Comparison of ENCODE assay signal across 9 cellular contexts in the genomic region with DNA sequence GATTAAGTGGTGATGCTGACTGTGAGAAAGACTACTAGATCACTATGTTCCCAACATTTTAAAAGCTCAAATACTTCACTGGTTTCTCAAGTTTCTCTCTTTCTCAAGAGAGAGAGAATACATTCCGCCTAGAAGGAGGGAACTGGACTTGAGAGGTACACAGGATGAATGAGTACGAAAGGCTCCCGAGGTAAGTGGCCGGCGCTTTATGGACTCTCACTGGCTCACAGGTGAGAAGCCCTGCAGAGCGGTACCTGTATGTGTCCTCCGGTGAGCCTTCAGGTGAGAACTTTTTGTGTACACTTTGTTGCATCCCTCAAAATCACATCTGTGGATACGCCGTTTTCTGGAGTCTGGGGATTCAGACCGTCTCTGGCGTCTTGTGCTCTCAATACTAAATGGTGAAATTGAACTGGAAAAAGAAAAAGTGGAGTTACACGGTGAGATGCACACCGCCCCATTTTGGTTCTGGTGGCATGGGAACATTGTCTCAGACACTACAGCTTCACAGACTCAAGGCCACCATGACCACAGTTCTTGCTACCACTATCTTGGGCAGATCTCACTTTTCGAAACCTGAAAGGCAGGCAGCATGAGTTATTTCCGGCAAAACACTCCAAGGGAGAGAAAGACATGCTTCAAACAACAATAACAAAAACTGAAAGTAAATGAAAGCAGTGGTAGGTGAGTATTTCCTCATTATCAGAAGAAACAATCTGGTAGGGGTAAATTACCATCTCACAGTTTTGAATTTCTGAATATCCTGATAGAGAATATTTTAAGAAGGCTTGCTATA.
DNase-seq lines count a peak whose midpoint lies in the region; ATAC-seq and TF ChIP-seq lines count a peak whose summit lies in the region.
"Had no signal": no experiment of that assay in that cellular context is flagged by ENCODE, and none has a peak within 500 bp of the region (broad histone marks: within the 10 kb centered on the region; RNA-seq: fewer than 3 reads in every experiment).

No MANE protein-coding gene starts in this region.

- CTCF ChIA-PET in CD8-positive, alpha-beta T cell (lab: Charles Lee): interaction anchor here (0.6 to 0.9 kb wide), 3 partner anchors 16 to 657 kb away, joined by 3 read pairs; no protein-coding TSS in a partner anchor
- CTCF ChIA-PET in WTC11 (lab: Charles Lee): no interaction called here

- H3K4me1 Mint-ChIP-seq in CD8-positive, alpha-beta T cell (ENCODE audit: low read depth): peaks cover 46% of the 10 kb centered on the region
- peaks cover 40% of the 10 kb centered on the region for H3K4me1 Mint-ChIP-seq in WTC11

- peak; percentile 84 for ATAC-seq in CD8-positive, alpha-beta T cell
- ATAC-seq in GM21825 (IDR thresholded peaks at IDR 0.05; ENCODE audit: unreplicated experiment) (peak; percentile 88), WTC11 (no peak)

- 83 to 86% methylated on average over 15 of the region's 15 CpGs for whole genome bisulfite sequencing in esophagus squamous epithelium, 2 donors

- no peaks in the 10 kb centered on the region for H3K9me3 Mint-ChIP-seq in CD8-positive, alpha-beta T cell
- peaks cover 6% of the 10 kb centered on the region; the same call in 1 of the 2 replicates for H3K9me3 Mint-ChIP-seq in WTC11

- DNase-seq in CD8-positive, alpha-beta T cell: peak in 6 of 7 experiments; percentile 35 to 66 (median 56)
- DNase-seq in WTC11 (ENCODE audit: low spot score) (no peak), esophagus squamous epithelium (lab: John Stamatoyannopoulos, UW) (no peak), inferior parietal cortex (ENCODE audit: extremely low spot score) (no peak), mucosa of gallbladder (ENCODE audit: low spot score) (no peak), AML-193 (lab: John Stamatoyannopoulos, UW) (no peak), DMS153 treated with DMSO at 0.1 percent for 48 hours (lab: John Stamatoyannopoulos, UW; ENCODE audit: unreplicated experiment) (no peak)

- H3K9me3 ChIP-seq in CD8-positive, alpha-beta T cell (ENCODE audit: low read length): no peaks in the 10 kb centered on the region
- H3K9me3 ChIP-seq in esophagus squamous epithelium: no peaks in the 10 kb centered on the region
- H3K9me3 ChIP-seq: BLaER1 had no signal

- H3K4me1 ChIP-seq in CD8-positive, alpha-beta T cell (ENCODE audit: insufficient read depth, low read length): peaks cover 37% of the 10 kb centered on the region
- H3K4me1 ChIP-seq in esophagus squamous epithelium: peaks cover 4 to 37% (median 10%) of the 10 kb centered on the region in 3 donors

- H3K36me3 ChIP-seq in CD8-positive, alpha-beta T cell (ENCODE audit: insufficient read depth, low read length): peaks cover 9% of the 10 kb centered on the region
- H3K36me3 ChIP-seq in esophagus squamous epithelium: peaks cover 0 to 11% (median 0%) of the 10 kb centered on the region in 3 donors

- no peak overlapping the region for H3K4me3 ChIP-seq in CD8-positive, alpha-beta T cell (ENCODE audit: low read depth, low read length)
- H3K4me3 ChIP-seq in esophagus squamous epithelium: no peak overlapping the region
- H3K4me3 ChIP-seq: BLaER1 had no signal

- peak overlapping the region; percentile 22 for H3K27ac ChIP-seq in CD8-positive, alpha-beta T cell (ENCODE audit: low read depth, low read length)
- H3K27ac ChIP-seq in esophagus squamous epithelium: peak overlapping the region; percentile 74 to 82 (median 78)
- H3K27ac ChIP-seq: BLaER1 had no signal

- no peak for TF ChIP-seq CTCF in CD8-positive, alpha-beta T cell (IDR thresholded peaks at IDR 0.05)
- no peak for TF ChIP-seq CTCF in WTC11 (IDR thresholded peaks at IDR 0.05)
- TF ChIP-seq CTCF in esophagus squamous epithelium (IDR thresholded peaks at IDR 0.05): no peak

- intact Hi-C loops in CD8-positive, alpha-beta T cell (cut with DNase I, micrococcal nuclease): loop anchor here (10.0 kb wide), 3 partner anchors 661 to 1499 kb away; a partner anchor contains a TSS
- intact Hi-C loops in esophagus squamous epithelium (cut with DNase I): no loop called here

- H3K36me3 Mint-ChIP-seq in CD8-positive, alpha-beta T cell: peaks cover 69% of the 10 kb centered on the region
- peaks cover 5% of the 10 kb centered on the region; the same call in 1 of the 2 replicates for H3K36me3 Mint-ChIP-seq in WTC11

- POLR2A ChIA-PET in CD8-positive, alpha-beta T cell (lab: Charles Lee): no interaction called here
- POLR2A ChIA-PET in WTC11 (lab: Charles Lee): no interaction called here

- H3K27me3 Mint-ChIP-seq in CD8-positive, alpha-beta T cell (ENCODE audit: low read depth): no peaks in the 10 kb centered on the region
- no peaks in the 10 kb centered on the region for H3K27me3 Mint-ChIP-seq in WTC11 (ENCODE audit: low read depth)

- TF ChIP-seq POLR2A in esophagus squamous epithelium (IDR thresholded peaks at IDR 0.05): no peak

- peak overlapping the region; percentile 94 for H3K27ac Mint-ChIP-seq in CD8-positive, alpha-beta T cell
- peak overlapping the region; percentile 57 for H3K27ac Mint-ChIP-seq in WTC11

- peak overlapping the region; percentile 67 for H3K4me3 Mint-ChIP-seq in CD8-positive, alpha-beta T cell
- H3K4me3 Mint-ChIP-seq in WTC11: no peak overlapping the region

- no peaks in the 10 kb centered on the region for H3K27me3 ChIP-seq in CD8-positive, alpha-beta T cell (ENCODE audit: insufficient read depth, low read length)
- no peaks in the 10 kb centered on the region for H3K27me3 ChIP-seq in esophagus squamous epithelium
- H3K27me3 ChIP-seq: BLaER1 had no signal

TF ChIP-seq in WTC11, 78 proteins besides CTCF, POLR2A, EP300 and RAD21:
- no peak for TF ChIP-seq ZNF138 (CRISPR knock-in tag; conservative IDR thresholded peaks at IDR 0.05)
- TF ChIP-seq MYBL2 (CRISPR knock-in tag; IDR thresholded peaks at IDR 0.05): no peak

Comparison
In these comparisons a context has a peak if more than half of its experiments do, and no peak if none do; other contexts are left out.
1. DNase-seq: peak in CD8-positive, alpha-beta T cell (6 of 7); none in WTC11 (single experiment), esophagus squamous epithelium (single experiment), inferior parietal cortex (single experiment), mucosa of gallbladder (single experiment), AML-193 (0 of 2) and DMS153 treated with DMSO at 0.1 percent for 48 hours (single experiment).